Comparison of ENCODE assay signal across 30 cellular contexts in the genomic region with DNA sequence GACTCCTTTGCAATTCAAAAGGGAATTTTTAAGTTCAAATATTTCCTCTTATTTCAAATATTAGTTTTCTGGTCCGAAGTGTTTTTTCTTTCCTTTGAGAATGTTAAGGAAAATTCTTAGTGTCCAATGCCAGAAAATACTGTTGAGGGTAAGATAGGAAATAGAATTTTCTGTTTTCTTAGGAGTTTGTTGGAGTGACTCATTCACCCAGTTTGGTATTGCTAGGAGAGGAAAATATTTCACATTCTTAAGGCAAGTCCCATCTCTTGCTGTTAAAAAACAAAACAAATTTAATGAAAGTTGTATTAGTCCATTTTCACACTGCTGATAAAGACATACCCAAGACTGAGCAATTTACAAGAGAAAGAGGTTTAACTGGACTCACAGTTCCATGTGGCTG.
DNase-seq lines count a peak whose midpoint lies in the region; ATAC-seq and TF ChIP-seq lines count a peak whose summit lies in the region.
"Had no signal": no experiment of that assay in that cellular context is flagged by ENCODE, and none has a peak within 500 bp of the region (broad histone marks: within the 10 kb centered on the region; RNA-seq: fewer than 3 reads in every experiment).

No MANE protein-coding gene starts in this region.

- peaks cover 8% of the 10 kb centered on the region for H3K9me3 Mint-ChIP-seq in osteocyte (ENCODE audit: unreplicated experiment)
- H3K9me3 Mint-ChIP-seq: activated naive CD8-positive, alpha-beta T cell treated with anti-CD3 and anti-CD28 coated beads, Interleukin-2, amount 10 ng/mL, durations not matched to agents 7 days and 5 days; stimulated activated naive CD8-positive, alpha-beta T cell treated with anti-CD3 and anti-CD28 coated beads, Interleukin-15, Interleukin-2, amounts not matched to agents 100 ng/mL and 50 ng/mL, for 24 hours had no signal

- H3K27me3 Mint-ChIP-seq in osteocyte (ENCODE audit: unreplicated experiment), result no peaks in the 10 kb centered on the region
- H3K27me3 Mint-ChIP-seq: activated naive CD8-positive, alpha-beta T cell treated with anti-CD3 and anti-CD28 coated beads, Interleukin-2, amount 10 ng/mL, durations not matched to agents 7 days and 5 days; activated T-cell treated with anti-CD3 and anti-CD28 coated beads, Interleukin-2, amount 50 U/mL, for 24 hours; stimulated activated naive CD8-positive, alpha-beta T cell treated with anti-CD3 and anti-CD28 coated beads, Interleukin-15, Interleukin-2, amounts not matched to agents 100 ng/mL and 50 ng/mL, for 24 hours had no signal

- no peak overlapping the region for H3K4me3 Mint-ChIP-seq in osteocyte (ENCODE audit: unreplicated experiment)
- H3K4me3 Mint-ChIP-seq: activated naive CD8-positive, alpha-beta T cell treated with anti-CD3 and anti-CD28 coated beads, Interleukin-2, amount 10 ng/mL, durations not matched to agents 7 days and 5 days; activated T-cell treated with anti-CD3 and anti-CD28 coated beads, Interleukin-2, amount 50 U/mL, for 24 hours; stimulated activated naive CD8-positive, alpha-beta T cell treated with anti-CD3 and anti-CD28 coated beads, Interleukin-15, Interleukin-2, amounts not matched to agents 100 ng/mL and 50 ng/mL, for 24 hours had no signal

- DNase-seq in AG08396 (ENCODE audit: low spot score) (peak; percentile 4), HS-5 (ENCODE audit: low read depth) (peak; percentile 31), choroid plexus epithelial cell (ENCODE audit: low read depth) (peak; percentile 38), osteocyte (ENCODE audit: extremely low spot score, unreplicated experiment) (no peak), posterior cingulate gyrus (no peak), NCI-H2171 treated with DMSO at 0.1 percent for 48 hours (lab: John Stamatoyannopoulos, UW) (no peak)
- DNase-seq: activated CD4-positive, alpha-beta T cell treated with anti-CD3 and anti-CD28 coated beads for 48 hours; activated gamma-delta T cell; activated naive CD8-positive, alpha-beta T cell treated with anti-CD3 and anti-CD28 coated beads, Interleukin-2, amount 10 ng/mL, durations not matched to agents 7 days and 5 days; activated T-cell treated with anti-CD3 and anti-CD28 coated beads, Interleukin-2, amount 50 U/mL, for 24 hours; brain microvascular endothelial cell; effector CD8-positive, alpha-beta T cell; erythroblast; GF-D8; heart left ventricle; NCI-H1694; NCI-H510A treated with DMSO at 0.1 percent for 48 hours; NK-92 treated with Interleukin-12 subunit alpha and Interleukin-12 subunit beta, amount 100 ng/mL, for 24 hours; Right ventricle myocardium superior; small intestine; T-helper 9 cell; thyroid gland; WERI-Rb-1 had no signal

- ATAC-seq in HG02642 (IDR thresholded peaks at IDR 0.05; ENCODE audit: poor library complexity, unreplicated experiment) (no peak), GM21360 (IDR thresholded peaks at IDR 0.05; ENCODE audit: unreplicated experiment) (no peak)
- ATAC-seq: foreskin keratinocyte, heart left ventricle, HepG2 had no signal

- intact Hi-C loops in posterior cingulate gyrus (cut with DNase I), result no loop called here

- no peak overlapping the region for H3K4me3 ChIP-seq in choroid plexus epithelial cell (ENCODE audit: low read depth, low read length)
- H3K4me3 ChIP-seq: BLaER1, heart left ventricle, thyroid gland, vagina had no signal

- TF ChIP-seq CTCF in choroid plexus epithelial cell (conservative IDR thresholded peaks at IDR 0.05; ENCODE audit: low read depth, low read length) (no peak), osteocyte (IDR thresholded peaks at IDR 0.05) (no peak)

- peaks cover 58% of the 10 kb centered on the region for H3K4me1 Mint-ChIP-seq in osteocyte (ENCODE audit: unreplicated experiment)
- H3K4me1 Mint-ChIP-seq: activated naive CD8-positive, alpha-beta T cell treated with anti-CD3 and anti-CD28 coated beads, Interleukin-2, amount 10 ng/mL, durations not matched to agents 7 days and 5 days had no signal

- H3K36me3 Mint-ChIP-seq in osteocyte (ENCODE audit: unreplicated experiment), result no peaks in the 10 kb centered on the region
- H3K36me3 Mint-ChIP-seq: activated naive CD8-positive, alpha-beta T cell treated with anti-CD3 and anti-CD28 coated beads, Interleukin-2, amount 10 ng/mL, durations not matched to agents 7 days and 5 days had no signal

- peak overlapping the region; percentile 91 for H3K27ac Mint-ChIP-seq in osteocyte (ENCODE audit: unreplicated experiment)
- H3K27ac Mint-ChIP-seq: activated naive CD8-positive, alpha-beta T cell treated with anti-CD3 and anti-CD28 coated beads, Interleukin-2, amount 10 ng/mL, durations not matched to agents 7 days and 5 days; activated T-cell treated with anti-CD3 and anti-CD28 coated beads, Interleukin-2, amount 50 U/mL, for 24 hours; stimulated activated naive CD8-positive, alpha-beta T cell treated with anti-CD3 and anti-CD28 coated beads, Interleukin-15, Interleukin-2, amounts not matched to agents 100 ng/mL and 50 ng/mL, for 24 hours had no signal

Comparison
In these comparisons a context has a peak if more than half of its experiments do, and no peak if none do; other contexts are left out.
1. DNase-seq: peak in AG08396 (single experiment), HS-5 (single experiment) and choroid plexus epithelial cell (single experiment); none in osteocyte (single experiment), posterior cingulate gyrus (0 of 10) and NCI-H2171 treated with DMSO at 0.1 percent for 48 hours (single experiment).